ENCODE assay signal across 12 cellular contexts in genomic region chr6:27141013-27141412, GRCh38.
A peak's percentile ranks its signal among the peaks of the same experiment; 100 is the strongest.
DNase-seq lines count a peak whose midpoint lies in the region; ATAC-seq and TF ChIP-seq lines count a peak whose summit lies in the region.
"Had no signal": no experiment of that assay in that cellular context is flagged by ENCODE, and none has a peak within 500 bp of the region (broad histone marks: within the 10 kb centered on the region; RNA-seq: fewer than 3 reads in every experiment).

No MANE protein-coding gene starts in this region.

- H3K79me2 ChIP-seq in fibroblast of lung (ENCODE audit: control insufficient read depth, insufficient read depth, low read length): peaks cover 2% of the 10 kb centered on the region

- H3K27me3 ChIP-seq in A673 (replicated peaks; ENCODE audit: insufficient read depth, low read depth, low read length, poor library complexity) (no peaks in the 10 kb centered on the region), GM06990 (replicated peaks; ENCODE audit: control insufficient read depth, insufficient read depth, low read length) (no peaks in the 10 kb centered on the region), Panc1 (ENCODE audit: control insufficient read depth, insufficient read depth, low read length) (no peaks in the 10 kb centered on the region), fibroblast of lung (ENCODE audit: control insufficient read depth, insufficient read depth, low read length) (no peaks in the 10 kb centered on the region)
- H3K27me3 ChIP-seq: sigmoid colon had no signal

- H3K9me3 ChIP-seq in A673 (ENCODE audit: low read depth, low read length, poor library complexity, severe bottlenecking) (no peaks in the 10 kb centered on the region), Panc1 (ENCODE audit: control insufficient read depth, insufficient read depth, low read depth, low read length) (no peaks in the 10 kb centered on the region), fibroblast of lung (ENCODE audit: control insufficient read depth, insufficient read depth, low read depth, low read length) (no peaks in the 10 kb centered on the region)
- H3K9me3 ChIP-seq: sigmoid colon had no signal

- H3K4me3 ChIP-seq in A673 (ENCODE audit: low read depth, low read length, poor library complexity, severe bottlenecking): no peak overlapping the region
- H3K4me3 ChIP-seq in GM06990 (replicated peaks; ENCODE audit: low read depth, low read length): peak overlapping the region; percentile 61
- no peak overlapping the region; a peak in 1 of 4 replicates for H3K4me3 ChIP-seq in Panc1 (ENCODE audit: low read depth in 2 of 2, low read length in 2 of 2)
- H3K4me3 ChIP-seq in fibroblast of lung (replicated peaks in 1 of 4; ENCODE audit: control extremely low read depth in 1 of 4, insufficient read depth in 1 of 4, low read depth in 3 of 4, low read length in 4 of 4): peak overlapping the region in 1 of 4 experiments; percentile 49
- H3K4me3 ChIP-seq: sigmoid colon had no signal

- CTCF ChIA-PET in A673 (lab: Charles Lee) (no interaction called here), Panc1 (lab: Charles Lee) (no interaction called here)

- DNase-seq in A673 (ENCODE audit: low spot score): no peak
- DNase-seq in GM06990 (ENCODE audit: extremely low read depth, insufficient read length): no peak
- DNase-seq in Panc1 (ENCODE audit: low read depth, low spot score): no peak
- no peak for DNase-seq in fibroblast of lung (ENCODE audit: low read depth in 2 of 2)
- DNase-seq in NCI-H69 (lab: John Stamatoyannopoulos, UW): no peak
- no peak for DNase-seq in left ventricle myocardium superior
- DNase-seq in kidney tubule cell (ENCODE audit: low spot score): no peak
- DNase-seq in islet precursor cell: no peak
- DNase-seq: midbrain, NCI-H748 treated with DMSO at 0.1 percent for 48 hours, sigmoid colon, SW 1271 had no signal

- H3K36me3 ChIP-seq in A673 (ENCODE audit: insufficient read depth, low read length, poor library complexity, severe bottlenecking) (no peaks in the 10 kb centered on the region), GM06990 (ENCODE audit: control insufficient read depth, insufficient read depth, low read length) (no peaks in the 10 kb centered on the region), Panc1 (ENCODE audit: control insufficient read depth, insufficient read depth, low read length) (peaks cover 7% of the 10 kb centered on the region), fibroblast of lung (ENCODE audit: control insufficient read depth, insufficient read depth, low read length) (no peaks in the 10 kb centered on the region)
- H3K36me3 ChIP-seq: sigmoid colon had no signal

- TF ChIP-seq CTCF in A673 (conservative IDR thresholded peaks at IDR 0.05; ENCODE audit: low read depth, low read length): no peak
- no peak for TF ChIP-seq CTCF in GM06990 (IDR thresholded peaks at IDR 0.05; ENCODE audit: insufficient read depth, low read length, poor library complexity, severe bottlenecking)
- TF ChIP-seq CTCF in Panc1 (IDR thresholded peaks at IDR 0.05): no peak
- TF ChIP-seq CTCF in fibroblast of lung (conservative IDR thresholded peaks at IDR 0.05 in 1 of 2, IDR thresholded peaks at IDR 0.05 in 1 of 2; ENCODE audit: low read depth in 1 of 2, low read length in 2 of 2): no peak

- peak overlapping the region; percentile 47 for H3K27ac ChIP-seq in A673 (ENCODE audit: low read depth, low read length, poor library complexity, severe bottlenecking)
- H3K27ac ChIP-seq in Panc1 (ENCODE audit: low read length): peak overlapping the region; percentile 54
- no peak overlapping the region for H3K27ac ChIP-seq in fibroblast of lung (ENCODE audit: insufficient read depth, low read length)
- H3K27ac ChIP-seq: sigmoid colon had no signal

- ATAC-seq in Panc1 (no peak), left ventricle myocardium superior (no peak)

- no peaks in the 10 kb centered on the region for H4K20me1 ChIP-seq in fibroblast of lung (ENCODE audit: control insufficient read depth, extremely low read depth, insufficient read depth, low read length)

- H2AFZ ChIP-seq in fibroblast of lung (ENCODE audit: low read length): no peak overlapping the region

- no peak overlapping the region for H3K9ac ChIP-seq in fibroblast of lung (ENCODE audit: insufficient read depth, low read length)

- peaks cover 12% of the 10 kb centered on the region for H3K4me1 ChIP-seq in A673 (ENCODE audit: insufficient read depth, low read length, poor library complexity, severe bottlenecking)
- peaks cover 22% of the 10 kb centered on the region for H3K4me1 ChIP-seq in Panc1 (ENCODE audit: control insufficient read depth, insufficient read depth, low read length)
- no peaks in the 10 kb centered on the region for H3K4me1 ChIP-seq in fibroblast of lung (ENCODE audit: control insufficient read depth, extremely low read depth, insufficient read depth, low read length)

- POLR2A ChIA-PET in A673 (lab: Charles Lee; ENCODE audit: low non-redundant PET) (no interaction called here), Panc1 (lab: Charles Lee) (no interaction called here)

- intact Hi-C loops in A673 (cut with micrococcal nuclease; ENCODE audit: unreplicated experiment): no loop called here
- intact Hi-C loops in Panc1 (cut with micrococcal nuclease; ENCODE audit: unreplicated experiment): no loop called here
- intact Hi-C loops in left ventricle myocardium superior (cut with micrococcal nuclease): no loop called here

- BruUV-seq in A673 (replicated peaks; lab: Mats Ljungman, UMichigan): no TSS peak
- BruUV-seq in Panc1 (replicated peaks; lab: Mats Ljungman, UMichigan): no TSS peak

- peak overlapping the region; percentile 29 for H3K4me2 ChIP-seq in fibroblast of lung (ENCODE audit: extremely low read depth, insufficient read depth, low read length)

- in situ Hi-C loops in Panc1 (cut with HindIII; ENCODE audit: low pct_unique_long_range_greater_than_20kb, low sequenced_read_pairs): no loop called here
